ENCODE assay signal across 11 cellular contexts in the genomic region with DNA sequence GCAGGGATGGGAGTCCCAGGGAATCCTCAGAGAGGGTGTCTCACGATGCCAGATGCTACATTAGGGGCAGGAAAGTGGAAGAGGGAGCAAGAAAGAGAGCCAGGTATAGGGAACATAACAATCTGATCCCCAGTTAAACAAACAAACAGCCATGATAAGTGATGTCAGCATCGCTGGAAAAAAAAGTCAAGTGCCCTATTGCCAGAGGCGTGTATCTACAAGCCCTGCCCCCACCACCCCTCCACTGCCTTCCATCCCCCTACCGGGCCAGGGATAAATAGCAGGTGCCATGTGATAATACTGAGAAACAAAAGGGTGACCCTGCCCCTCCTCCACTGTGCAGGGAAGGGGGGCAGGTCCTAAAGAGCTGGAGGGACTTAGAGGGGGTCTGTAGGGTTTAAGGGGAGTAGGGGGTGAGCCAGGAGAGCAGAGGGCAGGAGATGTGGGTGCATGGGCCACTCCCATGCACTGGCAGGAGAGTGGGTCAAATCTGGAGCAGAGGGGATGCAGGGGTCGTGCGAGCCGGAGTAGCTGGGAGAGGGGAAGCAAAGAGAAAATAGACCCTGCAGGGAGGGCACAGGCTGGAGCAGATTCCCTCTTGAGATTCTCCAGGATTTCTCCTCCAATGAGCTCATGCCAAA. TPM values are rescaled to one million over a fixed set of nuclear protein-coding genes. Genes with fewer than 3 reads are reported as not detected.
DNase-seq lines count a peak whose midpoint lies in the region; ATAC-seq and TF ChIP-seq lines count a peak whose summit lies in the region.
"Had no signal": no experiment of that assay in that cellular context is flagged by ENCODE, and none has a peak within 500 bp of the region (broad histone marks: within the 10 kb centered on the region; RNA-seq: fewer than 3 reads in every experiment).

No MANE protein-coding gene starts in this region.

- WGBS in iPS DF 6.9 (ENCODE audit: insufficient coverage, insufficient read length): no CpG with 5 or more reads among the region's 7 CpGs
- 45% methylated on average over 7 of the region's 7 CpGs for WGBS in prostate gland

- H3K4me2 ChIP-seq in OCI-LY3 (ENCODE audit: low read length): peak overlapping the region; percentile 79

- peaks cover 59% of the 10 kb centered on the region for H3K4me1 ChIP-seq in OCI-LY3 (ENCODE audit: low read length)
- peaks cover 10% of the 10 kb centered on the region for H3K4me1 ChIP-seq in iPS DF 6.9 (ENCODE audit: control insufficient read depth, insufficient read depth, low read length)
- H3K4me1 ChIP-seq in prostate gland (replicated peaks): no peaks in the 10 kb centered on the region

- peak overlapping the region; percentile 30; the same call in 1 of the 2 replicates for H3K9ac ChIP-seq in OCI-LY3 (ENCODE audit: low read length)

- H3K36me3 ChIP-seq in OCI-LY3 (replicated peaks; ENCODE audit: low read depth, low read length) (no peaks in the 10 kb centered on the region), iPS DF 6.9 (ENCODE audit: control insufficient read depth, insufficient read depth, low read length) (no peaks in the 10 kb centered on the region), prostate gland (no peaks in the 10 kb centered on the region)

- DNase-seq in D341Med (ENCODE audit: low spot score) (peak; percentile 54), iPS DF 6.9 (ENCODE audit: low read depth, low spot score) (peak; percentile 48), cerebellar nuclear complex (lab: John Stamatoyannopoulos, UW) (no peak), prostate gland (ENCODE audit: low spot score) (no peak), NCI-H226 (no peak)
- peak; percentile 73 for DNase-seq in Jurkat, Clone E6-1 (ENCODE audit: low read depth, low spot score)

- intact Hi-C loops in prostate gland (cut with DNase I): no loop called here

- H3K27ac ChIP-seq in OCI-LY3 (ENCODE audit: low read length): peak overlapping the region; percentile 97; the same call in 1 of the 2 replicates
- no peak overlapping the region for H3K27ac ChIP-seq in iPS DF 6.9 (ENCODE audit: low read length)
- no peak overlapping the region for H3K27ac ChIP-seq in prostate gland

- H2AFZ ChIP-seq in OCI-LY3 (ENCODE audit: low read depth, low read length): no peak overlapping the region

- no peak for TF ChIP-seq POLR2A in GM18505 (IDR thresholded peaks at IDR 0.05; ENCODE audit: borderline replicate concordance, extremely low read depth, insufficient read depth, insufficient read length)
- TF ChIP-seq POLR2A in prostate gland (IDR thresholded peaks at IDR 0.05): no peak

- H3K9me3 ChIP-seq in OCI-LY3 (ENCODE audit: insufficient read depth, low read length) (no peaks in the 10 kb centered on the region), iPS DF 6.9 (ENCODE audit: control insufficient read depth, insufficient read depth, low read length) (no peaks in the 10 kb centered on the region), prostate gland (no peaks in the 10 kb centered on the region)

- H3K4me3 ChIP-seq in Jurkat, Clone E6-1 (ENCODE audit: low read length): no peak overlapping the region
- H3K4me3 ChIP-seq in OCI-LY3 (ENCODE audit: low read length): peak overlapping the region; percentile 2; the same call in 1 of the 2 replicates
- H3K4me3 ChIP-seq in iPS DF 6.9 (ENCODE audit: low read length): no peak overlapping the region
- no peak overlapping the region for H3K4me3 ChIP-seq in prostate gland

- no peak for ATAC-seq in GM18505 (IDR thresholded peaks at IDR 0.05; ENCODE audit: unreplicated experiment)

- H3K27me3 ChIP-seq in OCI-LY3 (ENCODE audit: low read depth, low read length) (peaks cover 13% of the 10 kb centered on the region), iPS DF 6.9 (ENCODE audit: control insufficient read depth, insufficient read depth, low read length) (no peaks in the 10 kb centered on the region), prostate gland (replicated peaks; ENCODE audit: insufficient read depth) (peaks cover 8% of the 10 kb centered on the region)

- H3K79me2 ChIP-seq in OCI-LY3 (ENCODE audit: low read length): no peaks in the 10 kb centered on the region

- H4K20me1 ChIP-seq in OCI-LY3 (ENCODE audit: insufficient read depth, low read length): no peaks in the 10 kb centered on the region

- TF ChIP-seq CTCF in OCI-LY3 (IDR thresholded peaks at IDR 0.05; ENCODE audit: low read depth, low read length) (peak; percentile 25; the same call in 1 of the 2 replicates), prostate gland (IDR thresholded peaks at IDR 0.05) (no peak)

RNA-seq across cellular contexts. Expression of gene SLC26A9, which starts 3.4 kb away (rescaled TPM):
- not detected for polyA plus RNA-seq in Jurkat, Clone E6-1 (2012; ENCODE audit: insufficient read depth, insufficient read length)
- under 1 TPM in 1 of 2 donors, not detected in 1; 0.09 TPM for total RNA-seq in prostate gland
- total RNA-seq: chondrocyte; T-helper 2 cell treated with Interferon-gamma antibody and Interleukin-4, amounts not matched to agents 100 ng/mL and 5 ng/mL, for 36 hours had no signal
- polyA plus RNA-seq: neural cell had no signal

Comparison
In these comparisons a context has a peak if more than half of its experiments do, and no peak if none do; other contexts are left out.
1. DNase-seq: peak in D341Med (single experiment), Jurkat, Clone E6-1 (single experiment) and iPS DF 6.9 (single experiment); none in cerebellar nuclear complex (0 of 2), prostate gland (single experiment) and NCI-H226 (single experiment).